ENCODE assay signal across 15 cellular contexts in genomic region chr5:65970481-65971367, GRCh38. TPM values are rescaled to one million over a fixed set of nuclear protein-coding genes. Genes with fewer than 3 reads are reported as not detected.
A peak's percentile ranks its signal among the peaks of the same experiment; 100 is the strongest.
DNase-seq lines count a peak whose midpoint lies in the region; ATAC-seq and TF ChIP-seq lines count a peak whose summit lies in the region.
"Had no signal": no experiment of that assay in that cellular context is flagged by ENCODE, and none has a peak within 500 bp of the region (broad histone marks: within the 10 kb centered on the region; RNA-seq: fewer than 3 reads in every experiment).

No MANE protein-coding gene starts in this region.

- no peaks in the 10 kb centered on the region for H3K27me3 Mint-ChIP-seq in activated naive CD8-positive, alpha-beta T cell treated with anti-CD3 and anti-CD28 coated beads for 36 hours
- H3K27me3 Mint-ChIP-seq in nephron (ENCODE audit: low read depth) = no peaks in the 10 kb centered on the region

- TF ChIP-seq CTCF in HEK293 (tag by site-specific recombination; IDR thresholded peaks at IDR 0.05) (no peak), nephron (IDR thresholded peaks at IDR 0.05; ENCODE audit: unreplicated experiment in 3 of 3) (no peak)

- peaks cover 2% of the 10 kb centered on the region for H3K9me3 Mint-ChIP-seq in activated naive CD8-positive, alpha-beta T cell treated with anti-CD3 and anti-CD28 coated beads for 36 hours
- H3K9me3 Mint-ChIP-seq in nephron = peaks cover 13% of the 10 kb centered on the region

- H3K4me3 Mint-ChIP-seq in activated naive CD8-positive, alpha-beta T cell treated with anti-CD3 and anti-CD28 coated beads for 36 hours = peak overlapping the region; percentile 66
- H3K4me3 Mint-ChIP-seq in nephron = no peak overlapping the region

- no peak overlapping the region; the same call in 1 of the 2 replicates for H3K27ac ChIP-seq in HEK293 (ENCODE audit: extremely low read depth, low read depth, low read length)
- H3K27ac ChIP-seq: gastroesophageal sphincter, tibial nerve had no signal

- no peaks in the 10 kb centered on the region for H3K9me3 ChIP-seq in HEK293 (ENCODE audit: control insufficient read depth, insufficient read depth, low read depth, low read length)
- H3K9me3 ChIP-seq: gastroesophageal sphincter, tibial nerve had no signal

- CTCF ChIA-PET in HEK293 (lab: Yijun Ruan, JAX) = interaction anchor here (0.7 kb wide), 2 partner anchors 13 to 151 kb away, joined by 3 read pairs; no protein-coding TSS in a partner anchor

- peak overlapping the region; percentile 81 for H3K27ac Mint-ChIP-seq in activated naive CD8-positive, alpha-beta T cell treated with anti-CD3 and anti-CD28 coated beads for 36 hours
- peak overlapping the region; percentile 24 to 40 (median 27) for H3K27ac Mint-ChIP-seq in nephron
- H3K27ac Mint-ChIP-seq: T-helper 2 cell treated with Interferon-gamma antibody and Interleukin-4, amounts not matched to agents 5 μg/mL and 100 μg/mL, for 36 hours had no signal

- ATAC-seq in GM21515 (IDR thresholded peaks at IDR 0.05; ENCODE audit: unreplicated experiment) = no peak
- ATAC-seq: gastroesophageal sphincter had no signal

- peaks cover 0 to 1% of the 10 kb centered on the region in 2 experiments; a peak in 1 of 3 replicates for H3K36me3 ChIP-seq in HEK293 (ENCODE audit: control insufficient read depth in 2 of 2, insufficient read depth in 1 of 2, low read length in 2 of 2)
- H3K36me3 ChIP-seq: gastroesophageal sphincter, tibial nerve had no signal

- H3K4me3 ChIP-seq in HEK293 (ENCODE audit: low read depth, low read length) = no peak overlapping the region
- H3K4me3 ChIP-seq: gastroesophageal sphincter, smooth muscle cell, tibial nerve had no signal

- in situ Hi-C loops in Caki2 (cut with HindIII; ENCODE audit: low pct_unique_long_range_greater_than_20kb, low sequenced_read_pairs) = no loop called here

- H3K4me1 Mint-ChIP-seq in activated naive CD8-positive, alpha-beta T cell treated with anti-CD3 and anti-CD28 coated beads for 36 hours = peaks cover 50% of the 10 kb centered on the region
- peaks cover 29% of the 10 kb centered on the region for H3K4me1 Mint-ChIP-seq in nephron

- H3K36me3 Mint-ChIP-seq in activated naive CD8-positive, alpha-beta T cell treated with anti-CD3 and anti-CD28 coated beads for 36 hours = peaks cover 20% of the 10 kb centered on the region
- peaks cover 52% of the 10 kb centered on the region for H3K36me3 Mint-ChIP-seq in nephron (ENCODE audit: low read depth)

- DNase-seq in Caki2 (ENCODE audit: low read depth) = peak; percentile 10
- DNase-seq in activated naive CD8-positive, alpha-beta T cell treated with anti-CD3 and anti-CD28 coated beads for 36 hours = no peak
- no peak for DNase-seq in NCI-H446 (lab: John Stamatoyannopoulos, UW)
- DNase-seq in stimulated activated CD4-positive, alpha-beta T cell treated with anti-CD3 and anti-CD28 coated beads, Interleukin-2, amount 100 ng/mL, for 48 hours = no peak
- no peak for DNase-seq in T1000 (lab: John Stamatoyannopoulos, UW)
- DNase-seq: amygdala, COR-L47, NCI-H345 had no signal

- H3K4me1 ChIP-seq in HEK293 (ENCODE audit: control insufficient read depth, insufficient read depth, low read length) = peaks cover 18% of the 10 kb centered on the region

- POLR2A ChIA-PET in HEK293 (lab: Yijun Ruan, JAX) = no interaction called here

TF ChIP-seq in HEK293, 187 proteins besides CTCF, POLR2A, EP300 and RAD21:
- TF ChIP-seq, protein P1, sequence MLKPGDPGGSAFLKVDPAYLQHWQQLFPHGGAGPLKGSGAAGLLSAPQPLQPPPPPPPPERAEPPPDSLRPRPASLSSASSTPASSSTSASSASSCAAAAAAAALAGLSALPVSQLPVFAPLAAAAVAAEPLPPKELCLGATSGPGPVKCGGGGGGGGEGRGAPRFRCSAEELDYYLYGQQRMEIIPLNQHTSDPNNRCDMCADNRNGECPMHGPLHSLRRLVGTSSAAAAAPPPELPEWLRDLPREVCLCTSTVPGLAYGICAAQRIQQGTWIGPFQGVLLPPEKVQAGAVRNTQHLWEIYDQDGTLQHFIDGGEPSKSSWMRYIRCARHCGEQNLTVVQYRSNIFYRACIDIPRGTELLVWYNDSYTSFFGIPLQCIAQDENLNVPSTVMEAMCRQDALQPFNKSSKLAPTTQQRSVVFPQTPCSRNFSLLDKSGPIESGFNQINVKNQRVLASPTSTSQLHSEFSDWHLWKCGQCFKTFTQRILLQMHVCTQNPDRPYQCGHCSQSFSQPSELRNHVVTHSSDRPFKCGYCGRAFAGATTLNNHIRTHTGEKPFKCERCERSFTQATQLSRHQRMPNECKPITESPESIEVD (tag by site-specific recombination; IDR thresholded peaks at IDR 0.05) = peak; percentile 11; the same call in 1 of the 2 replicates
- TF ChIP-seq IKZF3 (tag by site-specific recombination; IDR thresholded peaks at IDR 0.05) (peak; percentile 46; the same call in 1 of the 2 replicates), BCL11B (tag by site-specific recombination; IDR thresholded peaks at IDR 0.05; ENCODE audit: low read depth) (no peak), FEZF1 (tag by site-specific recombination; IDR thresholded peaks at IDR 0.05) (peak; percentile 78), ZNF664 (tag by site-specific recombination; IDR thresholded peaks at IDR 0.05) (peak; percentile 46; the same call in 1 of the 2 replicates), BCL6B (tag by site-specific recombination; IDR thresholded peaks at IDR 0.05) (peak; percentile 85), MYNN (tag by site-specific recombination; IDR thresholded peaks at IDR 0.05; ENCODE audit: borderline replicate concordance) (no peak), OSR2 (tag by site-specific recombination; IDR thresholded peaks at IDR 0.05) (peak; percentile 28; the same call in 1 of the 2 replicates), KLF1 (tag by site-specific recombination; IDR thresholded peaks at IDR 0.05) (no peak), ZNF10 (tag by site-specific recombination; IDR thresholded peaks at IDR 0.05) (no peak), ZBTB48 (tag by site-specific recombination; IDR thresholded peaks at IDR 0.05) (no peak), ZBTB7A (tag by site-specific recombination; IDR thresholded peaks at IDR 0.05; ENCODE audit: low read depth) (no peak), ZNF48 (tag by site-specific recombination; IDR thresholded peaks at IDR 0.05) (no peak), ZNF514 (tag by site-specific recombination; IDR thresholded peaks at IDR 0.05) (no peak), ZNF155 (tag by site-specific recombination; IDR thresholded peaks at IDR 0.05) (no peak)

RNA-seq across cellular contexts. Expression of gene ERBIN, which starts 44.3 kb away (rescaled TPM):
- total RNA-seq in Caki2 (2014; rRNA removed; shearing (Covaris generic); ENCODE audit: low replicate concordance) = 13.4 and 24.2 TPM in 2 replicates
- total RNA-seq in activated naive CD8-positive, alpha-beta T cell treated with anti-CD3 and anti-CD28 coated beads for 36 hours = 10 to 100 TPM; 38.3 to 41.1 TPM
